ENCODE assay signal across 12 cellular contexts in genomic region chr22:19800761-19801244, GRCh38. TPM values are rescaled to one million over a fixed set of nuclear protein-coding genes. Genes with fewer than 3 reads are reported as not detected.
DNase-seq lines count a peak whose midpoint lies in the region; ATAC-seq, FAIRE-seq and TF ChIP-seq lines count a peak whose summit lies in the region.
"Had no signal": no experiment of that assay in that cellular context is flagged by ENCODE, and none has a peak within 500 bp of the region (broad histone marks: within the 10 kb centered on the region; RNA-seq: fewer than 3 reads in every experiment).

No MANE protein-coding gene starts in this region.

- no peak overlapping the region for H2BK20ac ChIP-seq in IMR-90 (ENCODE audit: low read depth, low read length)

- TF ChIP-seq EP300 in K562 (IDR thresholded peaks at IDR 0.05; ENCODE audit: low read length): no peak

- no peaks in the 10 kb centered on the region for H4K20me1 ChIP-seq in IMR-90 (ENCODE audit: insufficient read depth, low read length)
- H4K20me1 ChIP-seq in K562 (replicated peaks; ENCODE audit: control insufficient read depth, insufficient read depth, low read length): peaks cover 12% of the 10 kb centered on the region; the same call in 1 of the 2 replicates
- H4K20me1 ChIP-seq in keratinocyte (ENCODE audit: control insufficient read depth, extremely low read depth, insufficient read depth, low read length): no peaks in the 10 kb centered on the region

- H2AK5ac ChIP-seq in IMR-90 (ENCODE audit: low read depth, low read length): peak overlapping the region; percentile 13; the same call in 1 of the 2 replicates

- H3K14ac ChIP-seq in IMR-90 (replicated peaks; ENCODE audit: low read depth, low read length): no peak overlapping the region

- dilution Hi-C loops in IMR-90 (cut with HindIII; ENCODE audit: low sequenced_read_pairs, unreplicated experiment): no loop called here
- dilution Hi-C loops in keratinocyte (cut with MboI; ENCODE audit: extremely low pct_ligation_motif_present, low sequenced_read_pairs): no loop called here

- no peak overlapping the region for H3K9ac ChIP-seq in IMR-90 (ENCODE audit: low read depth, low read length)
- H3K9ac ChIP-seq in K562 (ENCODE audit: insufficient read depth in 1 of 2, low read depth in 2 of 2, low read length in 2 of 2): peak overlapping the region in 1 of 2 experiments; percentile 51; a peak in 2 of 4 replicates
- no peak overlapping the region for H3K9ac ChIP-seq in keratinocyte (ENCODE audit: control insufficient read depth, extremely low read depth, insufficient read depth, low read length)

- ATAC-seq in IMR-90 (ENCODE audit: low read depth) (peak; percentile 48; the same call in 1 of the 2 replicates), K562 (peak; percentile 68), GM19455 (IDR thresholded peaks at IDR 0.05; ENCODE audit: unreplicated experiment) (no peak)

- H3K23ac ChIP-seq in IMR-90 (ENCODE audit: low read depth, low read length): no peak overlapping the region

- no peak overlapping the region for H3K4me3 ChIP-seq in IMR-90 (ENCODE audit: insufficient read depth, low read depth, low read length)
- H3K4me3 ChIP-seq in K562: no peak overlapping the region
- H3K4me3 ChIP-seq in keratinocyte (ENCODE audit: control insufficient read depth in 2 of 3, extremely low read depth in 1 of 3, insufficient read depth in 2 of 3, low read depth in 1 of 3, low read length in 3 of 3): no peak overlapping the region
- H3K4me3 ChIP-seq: tibial nerve had no signal

- H2AFZ ChIP-seq in IMR-90 (replicated peaks; ENCODE audit: low read length, poor library complexity) (no peak overlapping the region), K562 (ENCODE audit: low read depth, low read length) (no peak overlapping the region), keratinocyte (ENCODE audit: control insufficient read depth, low read length) (no peak overlapping the region)

- H4K5ac ChIP-seq in IMR-90 (ENCODE audit: low read depth, low read length): no peak overlapping the region

- no peak overlapping the region for H3K4ac ChIP-seq in IMR-90 (ENCODE audit: low read depth, low read length)

- peaks cover 9% of the 10 kb centered on the region for H3K4me1 ChIP-seq in IMR-90 (ENCODE audit: control insufficient read depth, insufficient read depth, low read length)
- H3K4me1 ChIP-seq in K562 (replicated peaks in 1 of 2; ENCODE audit: control insufficient read depth in 2 of 2, insufficient read depth in 2 of 2, low read length in 2 of 2): peaks cover under 1 to 68% of the 10 kb centered on the region in 2 experiments; a peak in 4 of 5 replicates
- H3K4me1 ChIP-seq in keratinocyte (ENCODE audit: control insufficient read depth, extremely low read depth, insufficient read depth, low read length): peaks cover 16% of the 10 kb centered on the region

- no peak overlapping the region for H4K8ac ChIP-seq in IMR-90 (ENCODE audit: low read depth in 2 of 2, low read length in 2 of 2)

- CTCF ChIA-PET in IMR-90 (lab: Yijun Ruan, JAX): interaction anchor here (0.6 to 1.3 kb wide), 6 partner anchors 11 to 773 kb away, joined by 3 to 4 read pairs (median 3); no protein-coding TSS in a partner anchor
- CTCF ChIA-PET in K562 (lab: Yijun Ruan, JAX; ENCODE audit: low intra/inter-chr PET ratio): interaction anchor here (0.5 to 1.3 kb wide), 4 partner anchors 45 to 89 kb away, joined by 3 to 5 read pairs (median 3); no protein-coding TSS in a partner anchor

- TF ChIP-seq RAD21 in IMR-90 (IDR thresholded peaks at IDR 0.05; ENCODE audit: low read length) (0 out of 2 replicates have a peak, but pooled peaks have one; percentile 27), K562 (CRISPR knock-in tag; conservative IDR thresholded peaks at IDR 0.05 in 1 of 2, IDR thresholded peaks at IDR 0.05 in 1 of 2) (peak in 1 of 2 experiments; percentile 59; a peak in 2 of 4 replicates)

- H3K36me3 ChIP-seq in IMR-90 (ENCODE audit: control insufficient read depth, insufficient read depth, low read length): no peaks in the 10 kb centered on the region
- H3K36me3 ChIP-seq in K562 (ENCODE audit: control insufficient read depth, insufficient read depth, low read length): no peaks in the 10 kb centered on the region
- peaks cover 0 to 4% of the 10 kb centered on the region in 2 experiments for H3K36me3 ChIP-seq in keratinocyte (ENCODE audit: control insufficient read depth in 2 of 2, extremely low read depth in 1 of 2, insufficient read depth in 2 of 2, low read length in 2 of 2)

- intact Hi-C loops in IMR-90 (cut with micrococcal nuclease) (no loop called here), K562 (cut with micrococcal nuclease) (loop anchor here (1.0 to 5.0 kb wide), 2 partner anchors 45 to 51 kb away; partner anchors contain the start of genes GNB1L and RTL10)

- no peak overlapping the region for H2BK120ac ChIP-seq in IMR-90 (ENCODE audit: low read depth, low read length)

- DNase-seq in AG08396 (ENCODE audit: low spot score) (peak; percentile 63), IMR-90 (peak; percentile 25), K562 (ENCODE audit: extremely low read depth in 1 of 4, low spot score in 3 of 4) (peak in 3 of 4 experiments; percentile 60 to 76 (median 74)), keratinocyte (ENCODE audit: low read depth, low spot score) (no peak), COLO668 (lab: John Stamatoyannopoulos, UW; ENCODE audit: unreplicated experiment) (no peak), hippocampal formation (lab: John Stamatoyannopoulos, UW) (no peak)
- DNase-seq in stimulated activated CD4-positive, alpha-beta T cell treated with anti-CD3 and anti-CD28 coated beads, Interleukin-4, amount 100 ng/mL, for 24 hours: no peak
- DNase-seq: foreskin melanocyte; stimulated activated CD4-positive, alpha-beta T cell treated with anti-CD3 and anti-CD28 coated beads, Interleukin-4, amount 100 ng/mL, for 4 hours had no signal

- H4K91ac ChIP-seq in IMR-90 (ENCODE audit: insufficient read depth, low read depth, low read length): no peak overlapping the region

- FAIRE-seq in K562 (lab: Jason Lieb, UNC) (peak; percentile 58), keratinocyte (lab: Jason Lieb, UNC) (no peak)
- FAIRE-seq: TTC549 had no signal

- POLR2A ChIA-PET in IMR-90 (lab: Charles Lee; ENCODE audit: unreplicated experiment): no interaction called here
- POLR2A ChIA-PET in K562 (lab: Yijun Ruan, JAX): interaction anchor here (0.6 to 6.8 kb wide), 15 partner anchors 9 to 89 kb away, joined by 3 to 43 read pairs (median 4); no protein-coding TSS in a partner anchor

- no peaks in the 10 kb centered on the region for H3K27me3 ChIP-seq in IMR-90 (ENCODE audit: control insufficient read depth, insufficient read depth, low read length)
- no peaks in the 10 kb centered on the region for H3K27me3 ChIP-seq in K562 (ENCODE audit: control insufficient read depth in 2 of 2, insufficient read depth in 2 of 2, low read length in 2 of 2)
- no peaks in the 10 kb centered on the region for H3K27me3 ChIP-seq in keratinocyte (ENCODE audit: control insufficient read depth, extremely low read depth, insufficient read depth, low read length)
- H3K27me3 ChIP-seq: tibial nerve had no signal

- H3K79me2 ChIP-seq in K562 (ENCODE audit: control insufficient read depth, insufficient read depth, low read length): no peaks in the 10 kb centered on the region
- no peaks in the 10 kb centered on the region for H3K79me2 ChIP-seq in keratinocyte (ENCODE audit: control insufficient read depth, insufficient read depth, low read length)

- TF ChIP-seq CTCF in IMR-90 (conservative IDR thresholded peaks at IDR 0.05; ENCODE audit: low read depth, low read length): peak; percentile 43
- peak; percentile 71 to 79 (median 76) for TF ChIP-seq CTCF in K562 (IDR thresholded peaks at IDR 0.05 in 2 of 3, conservative IDR thresholded peaks at IDR 0.05 in 1 of 3; ENCODE audit: insufficient read depth in 2 of 3, low read depth in 1 of 3, low read length in 3 of 3)
- TF ChIP-seq CTCF in keratinocyte (optimal IDR thresholded peaks at IDR 0.05 in 1 of 3, IDR thresholded peaks at IDR 0.05 in 1 of 3, conservative IDR thresholded peaks at IDR 0.05 in 1 of 3; ENCODE audit: extremely low read depth in 1 of 3, insufficient read depth in 2 of 3, low read length in 3 of 3): peak in 2 of 3 experiments; percentile 11 to 46

- no peak overlapping the region for H3K56ac ChIP-seq in IMR-90 (ENCODE audit: extremely low read depth, insufficient read depth, low read length)

- H3K9me1 ChIP-seq in IMR-90 (ENCODE audit: insufficient read depth, low read length) (peaks cover 6% of the 10 kb centered on the region), K562 (ENCODE audit: control insufficient read depth, insufficient read depth, low read length) (no peaks in the 10 kb centered on the region), keratinocyte (ENCODE audit: control insufficient read depth, extremely low read depth, insufficient read depth, low read length) (no peaks in the 10 kb centered on the region)

- H2BK15ac ChIP-seq in IMR-90 (ENCODE audit: low read depth, low read length): no peak overlapping the region; the same call in 2 of the 3 replicates

- H3K4me2 ChIP-seq in IMR-90 (ENCODE audit: low read depth, low read length) (no peak overlapping the region), K562 (ENCODE audit: insufficient read depth, low read length) (no peak overlapping the region), keratinocyte (ENCODE audit: control insufficient read depth, extremely low read depth, insufficient read depth, low read depth, low read length) (no peak overlapping the region)

- no peak overlapping the region for H3K18ac ChIP-seq in IMR-90 (ENCODE audit: low read depth, low read length)

- BruUV-seq in IMR-90 (replicated peaks; lab: Mats Ljungman, UMichigan): no TSS peak
- no TSS peak for BruUV-seq in K562 (replicated peaks; lab: Mats Ljungman, UMichigan)

- H3K79me1 ChIP-seq in IMR-90 (ENCODE audit: low read depth in 1 of 2, low read length in 2 of 2): no peaks in the 10 kb centered on the region

- TF ChIP-seq POLR2A in IMR-90 (IDR thresholded peaks at IDR 0.05; ENCODE audit: low read depth, low read length) (no peak), K562 (conservative IDR thresholded peaks at IDR 0.05) (no peak)

- H3K27ac ChIP-seq in IMR-90 (ENCODE audit: insufficient read depth, low read length): no peak overlapping the region
- H3K27ac ChIP-seq in K562 (ENCODE audit: extremely low read depth, low read depth, low read length): no peak overlapping the region
- H3K27ac ChIP-seq in keratinocyte (ENCODE audit: control insufficient read depth, insufficient read depth, low read length): no peak overlapping the region

- no peaks in the 10 kb centered on the region for H3K9me3 ChIP-seq in IMR-90 (ENCODE audit: control insufficient read depth, insufficient read depth, low read length)
- H3K9me3 ChIP-seq in K562 (replicated peaks; ENCODE audit: control insufficient read depth, insufficient read depth, low read depth, low read length): no peaks in the 10 kb centered on the region
- H3K9me3 ChIP-seq in keratinocyte (ENCODE audit: control insufficient read depth, low read depth, low read length): no peaks in the 10 kb centered on the region
- H3K9me3 ChIP-seq: tibial nerve had no signal

- WGBS in IMR-90 (ENCODE audit: extremely low coverage in 2 of 2, insufficient read length in 1 of 2), 2 experiments: no CpG with 5 or more reads among the region's 13 CpGs
- 72% methylated on average over 13 of the region's 13 CpGs for WGBS in K562 (ENCODE audit: insufficient coverage, low coverage, missing lambda C conversion rate)

- no peak overlapping the region for H2BK5ac ChIP-seq in IMR-90 (ENCODE audit: low read depth, low read length, poor library complexity, severe bottlenecking)

- H2AK9ac ChIP-seq in IMR-90 (replicated peaks; ENCODE audit: low read depth, low read length, poor library complexity): peak overlapping the region; percentile 59

- in situ Hi-C loops in IMR-90 (cut with MboI; ENCODE audit: low sequenced_read_pairs): no loop called here
- in situ Hi-C loops in K562 (cut with MboI): no loop called here

RNA-seq across cellular contexts. Expression of gene TBX1, which starts 40.2 kb away (rescaled TPM):
- total RNA-seq in IMR-90 (2012; rRNA removed) (not detected in 2 replicates), K562 (2014; rRNA removed) (8.9 and 14.0 TPM in 2 replicates), K562 (2014; rRNA removed; fragmentation: Illumina TruSeq; extraction: Trizol) (2.1 and 2.6 TPM in 2 replicates), K562 (2015; rRNA removed; fragmentation: Illumina TruSeq; extraction: Trizol) (3.5 and 3.9 TPM in 2 replicates), K562 (2021) (34.2 and 35.0 TPM in 2 replicates)
- polyA plus RNA-seq in IMR-90 (2012; rRNA removed) (0.03 and 0.13 TPM in 2 replicates), K562 (2011; rRNA removed) (2.5 and 9.5 TPM in 2 replicates), K562 (2014; fragmentation: Illumina TruSeq; extraction: Trizol) (8.0 and 12.8 TPM in 2 replicates), K562 (2014; fragmentation: Nextera tagmentation; extraction: Ambion mirVana) (under 1 TPM; 0.07 to 0.11 TPM), K562 (2014; rRNA removed) (14.7 and 17.1 TPM in 2 replicates), keratinocyte (0.10 TPM in 1 of 3 replicates, not detected in the others)
- 0.03 TPM in 1 of 2 replicates, not detected in the other for polyA plus RNA-seq in IMR-90 (2012; cell fraction: cytosol; rRNA removed)
- polyA plus RNA-seq in IMR-90 (2012; cell fraction: nucleus; rRNA removed; ENCODE audit: low replicate concordance): 0.08 and 0.36 TPM in 2 replicates
- 31.9 and 90.7 TPM in 2 replicates for total RNA-seq in K562 (2011; cell fraction: chromatin; rRNA removed; ENCODE audit: low replicate concordance)
- 41.9 and 52.4 TPM in 2 replicates for total RNA-seq in K562 (2011; cell fraction: nucleolus; rRNA removed)
- total RNA-seq in K562 (2011; cell fraction: nucleoplasm; rRNA removed): 40.6 and 47.0 TPM in 2 replicates
- polyA plus RNA-seq in K562 (2011; cell fraction: cytosol; rRNA removed): 5.8 and 7.7 TPM in 2 replicates
- 55.1 and 87.1 TPM in 2 replicates for polyA plus RNA-seq in K562 (2011; cell fraction: nucleus; rRNA removed)
- 12.4 and 14.0 TPM in 2 replicates for polyA plus RNA-seq in K562 (2012)
- 2.2 and 5.5 TPM in 2 replicates for polyA minus RNA-seq in K562 (2011; rRNA and poly(A)+ RNA removed)
- 5.4 and 22.9 TPM in 2 replicates for polyA minus RNA-seq in K562 (2011; cell fraction: cytosol; rRNA and poly(A)+ RNA removed)
- 20.1 and 45.7 TPM in 2 replicates for polyA minus RNA-seq in K562 (2011; cell fraction: nucleus; rRNA and poly(A)+ RNA removed)
- polyA plus RNA-seq in keratinocyte (2011; ENCODE audit: low read depth): 0.17 TPM
- not detected in 2 replicates for polyA plus RNA-seq in keratinocyte (2011; cell fraction: cytosol; rRNA removed)
- polyA plus RNA-seq in keratinocyte (2011; cell fraction: nucleus; rRNA removed): 0.19 TPM in 1 of 2 replicates, not detected in the other
- 0.18 and 0.30 TPM in 2 replicates for polyA plus RNA-seq in keratinocyte (2012; ENCODE audit: low replicate concordance)
- polyA minus RNA-seq in keratinocyte: not detected in 3 replicates
- polyA minus RNA-seq in keratinocyte (2011; cell fraction: cytosol; rRNA and poly(A)+ RNA removed): not detected
- polyA minus RNA-seq in keratinocyte (2011; cell fraction: nucleus; rRNA and poly(A)+ RNA removed): not detected in 2 replicates

RNA-seq across cellular contexts. Expression of gene GNB1L, which starts 53.9 kb away (rescaled TPM):
- total RNA-seq in IMR-90 (2012; rRNA removed) (1.7 and 2.5 TPM in 2 replicates), K562 (2014; rRNA removed) (48.9 and 69.1 TPM in 2 replicates), K562 (2014; rRNA removed; fragmentation: Illumina TruSeq; extraction: Trizol) (0.57 and 0.84 TPM in 2 replicates), K562 (2015; rRNA removed; fragmentation: Illumina TruSeq; extraction: Trizol) (17.8 and 20.6 TPM in 2 replicates), K562 (2021) (50.5 and 55.3 TPM in 2 replicates)
- polyA plus RNA-seq in IMR-90 (2012; rRNA removed) (4.4 and 5.5 TPM in 2 replicates), K562 (2011; rRNA removed) (10.2 and 35.0 TPM in 2 replicates), K562 (2014; fragmentation: Illumina TruSeq; extraction: Trizol) (1.9 and 18.0 TPM in 2 replicates), K562 (2014; fragmentation: Nextera tagmentation; extraction: Ambion mirVana) (1 to 10 TPM in 1 of 2 experiments, under 1 TPM in 1; 0.56 to 3.5 TPM), K562 (2014; rRNA removed) (40.7 and 41.3 TPM in 2 replicates), keratinocyte (2.0 to 4.1 TPM (median 2.4 TPM) in 3 replicates)
- 5.3 and 8.3 TPM in 2 replicates for polyA plus RNA-seq in IMR-90 (2012; cell fraction: cytosol; rRNA removed)
- polyA plus RNA-seq in IMR-90 (2012; cell fraction: nucleus; rRNA removed; ENCODE audit: low replicate concordance): 3.5 and 12.3 TPM in 2 replicates
- total RNA-seq in K562 (2011; cell fraction: chromatin; rRNA removed; ENCODE audit: low replicate concordance): 5.3 and 21.3 TPM in 2 replicates
- 21.8 and 25.5 TPM in 2 replicates for total RNA-seq in K562 (2011; cell fraction: nucleolus; rRNA removed)
- 7.3 and 7.8 TPM in 2 replicates for total RNA-seq in K562 (2011; cell fraction: nucleoplasm; rRNA removed)
- 37.2 and 43.8 TPM in 2 replicates for polyA plus RNA-seq in K562 (2011; cell fraction: cytosol; rRNA removed)
- 33.2 and 43.3 TPM in 2 replicates for polyA plus RNA-seq in K562 (2011; cell fraction: nucleus; rRNA removed)
- 42.2 and 62.2 TPM in 2 replicates for polyA plus RNA-seq in K562 (2012)
- polyA minus RNA-seq in K562 (2011; rRNA and poly(A)+ RNA removed): 2.8 and 3.7 TPM in 2 replicates
- polyA minus RNA-seq in K562 (2011; cell fraction: cytosol; rRNA and poly(A)+ RNA removed): 13.2 and 33.0 TPM in 2 replicates
- 12.0 and 14.3 TPM in 2 replicates for polyA minus RNA-seq in K562 (2011; cell fraction: nucleus; rRNA and poly(A)+ RNA removed)
- 5.8 TPM for polyA plus RNA-seq in keratinocyte (2011; ENCODE audit: low read depth)
- 1.2 and 2.9 TPM in 2 replicates for polyA plus RNA-seq in keratinocyte (2011; cell fraction: cytosol; rRNA removed)
- polyA plus RNA-seq in keratinocyte (2011; cell fraction: nucleus; rRNA removed): 1.8 and 2.1 TPM in 2 replicates
- polyA plus RNA-seq in keratinocyte (2012; ENCODE audit: low replicate concordance): 7.2 and 8.4 TPM in 2 replicates
- polyA minus RNA-seq in keratinocyte: 0.49 to 2.0 TPM (median 1.2 TPM) in 3 replicates
- polyA minus RNA-seq in keratinocyte (2011; cell fraction: cytosol; rRNA and poly(A)+ RNA removed): 11.3 TPM
- 2.2 and 3.4 TPM in 2 replicates for polyA minus RNA-seq in keratinocyte (2011; cell fraction: nucleus; rRNA and poly(A)+ RNA removed)

RNA-seq across cellular contexts. Expression of gene RTL10, which starts 53.9 kb away (rescaled TPM):
- total RNA-seq in IMR-90 (2012; rRNA removed): 8.6 TPM in 2 replicates
- polyA plus RNA-seq in IMR-90 (2012; rRNA removed): 12.1 and 14.0 TPM in 2 replicates
- 8.4 and 9.2 TPM in 2 replicates for polyA plus RNA-seq in IMR-90 (2012; cell fraction: cytosol; rRNA removed)
- 24.4 and 41.2 TPM in 2 replicates for polyA plus RNA-seq in IMR-90 (2012; cell fraction: nucleus; rRNA removed; ENCODE audit: low replicate concordance)
- total RNA-seq in K562 (2011; cell fraction: chromatin; rRNA removed; ENCODE audit: low replicate concordance): 82.4 and 192 TPM in 2 replicates
- total RNA-seq in K562 (2011; cell fraction: nucleolus; rRNA removed): 134 and 166 TPM in 2 replicates
- 107 and 110 TPM in 2 replicates for total RNA-seq in K562 (2011; cell fraction: nucleoplasm; rRNA removed)
- 32.5 and 42.0 TPM in 2 replicates for total RNA-seq in K562 (2014; rRNA removed)
- total RNA-seq in K562 (2014; rRNA removed; fragmentation: Illumina TruSeq; extraction: Trizol): 16.3 and 19.8 TPM in 2 replicates
- total RNA-seq in K562 (2015; rRNA removed; fragmentation: Illumina TruSeq; extraction: Trizol): 26.2 and 28.8 TPM in 2 replicates
- 75.4 and 75.5 TPM in 2 replicates for total RNA-seq in K562 (2021)
- 32.7 and 82.6 TPM in 2 replicates for polyA plus RNA-seq in K562 (2011; rRNA removed)
- polyA plus RNA-seq in K562 (2011; cell fraction: cytosol; rRNA removed): 68.8 and 74.9 TPM in 2 replicates
- polyA plus RNA-seq in K562 (2011; cell fraction: nucleus; rRNA removed): 124 and 157 TPM in 2 replicates
- 40.3 and 56.9 TPM in 2 replicates for polyA plus RNA-seq in K562 (2012)
- polyA plus RNA-seq in K562 (2014; fragmentation: Illumina TruSeq; extraction: Trizol): 39.2 and 40.1 TPM in 2 replicates
- polyA plus RNA-seq in K562 (2014; fragmentation: Nextera tagmentation; extraction: Ambion mirVana): 10 to 100 TPM; 23.6 to 33.7 TPM
- polyA plus RNA-seq in K562 (2014; rRNA removed): 28.2 and 31.2 TPM in 2 replicates
- polyA minus RNA-seq in K562 (2011; rRNA and poly(A)+ RNA removed): 49.5 and 66.5 TPM in 2 replicates
- 31.7 and 46.0 TPM in 2 replicates for polyA minus RNA-seq in K562 (2011; cell fraction: cytosol; rRNA and poly(A)+ RNA removed)
- polyA minus RNA-seq in K562 (2011; cell fraction: nucleus; rRNA and poly(A)+ RNA removed): 42.7 and 85.4 TPM in 2 replicates
- polyA plus RNA-seq in keratinocyte: 12.9 to 23.4 TPM (median 18.2 TPM) in 3 replicates
- polyA plus RNA-seq in keratinocyte (2011; ENCODE audit: low read depth): 6.1 TPM
- 9.3 and 14.5 TPM in 2 replicates for polyA plus RNA-seq in keratinocyte (2011; cell fraction: cytosol; rRNA removed)
- polyA plus RNA-seq in keratinocyte (2011; cell fraction: nucleus; rRNA removed): 32.8 and 44.8 TPM in 2 replicates
- 16.5 and 19.8 TPM in 2 replicates for polyA plus RNA-seq in keratinocyte (2012; ENCODE audit: low replicate concordance)
- polyA minus RNA-seq in keratinocyte: 26.9 to 120 TPM (median 32.7 TPM) in 3 replicates
- polyA minus RNA-seq in keratinocyte (2011; cell fraction: cytosol; rRNA and poly(A)+ RNA removed): 13.6 TPM
- 19.3 and 28.2 TPM in 2 replicates for polyA minus RNA-seq in keratinocyte (2011; cell fraction: nucleus; rRNA and poly(A)+ RNA removed)

Comparison
In these comparisons a context has a peak if more than half of its experiments do, and no peak if none do; other contexts are left out.
1. DNase-seq: peak in AG08396 (single experiment), IMR-90 (single experiment) and K562 (3 of 4); none in keratinocyte (single experiment), COLO668 (single experiment), hippocampal formation (0 of 2) and stimulated activated CD4-positive, alpha-beta T cell treated with anti-CD3 and anti-CD28 coated beads, Interleukin-4, amount 100 ng/mL, for 24 hours (single experiment).
2. Peak in every context shown above with its lines, with median percentiles within 50 percentile points of each other: CTCF ChIP-seq.